In genomic region chr3:52518723-52519444, GRCh38 we compare ENCODE assay signal across 12 cellular contexts. TPM values are rescaled to one million over a fixed set of nuclear protein-coding genes. Genes with fewer than 3 reads are reported as not detected.
DNase-seq lines count a peak whose midpoint lies in the region; ATAC-seq and TF ChIP-seq lines count a peak whose summit lies in the region.
"Had no signal": no experiment of that assay in that cellular context is flagged by ENCODE, and none has a peak within 500 bp of the region (broad histone marks: within the 10 kb centered on the region; RNA-seq: fewer than 3 reads in every experiment).

No MANE protein-coding gene starts in this region.

- no peak for ATAC-seq in activated CD8-positive, alpha-beta T cell treated with anti-CD3 and anti-CD28 coated beads for 36 hours
- no peak for ATAC-seq in naive thymus-derived CD8-positive, alpha-beta T cell
- no peak for ATAC-seq in activated CD4-positive, alpha-beta T cell treated with anti-CD3 and anti-CD28 coated beads for 36 hours

- H3K9me3 Mint-ChIP-seq in activated CD8-positive, alpha-beta T cell treated with anti-CD3 and anti-CD28 coated beads for 36 hours: no peaks in the 10 kb centered on the region
- H3K9me3 Mint-ChIP-seq in naive thymus-derived CD8-positive, alpha-beta T cell: no peaks in the 10 kb centered on the region
- no peaks in the 10 kb centered on the region for H3K9me3 Mint-ChIP-seq in activated CD4-positive, alpha-beta T cell treated with anti-CD3 and anti-CD28 coated beads for 36 hours (ENCODE audit: low read depth)
- H3K9me3 Mint-ChIP-seq: T-helper 2 cell treated with Interferon-gamma antibody and Interleukin-4, amounts not matched to agents 5 μg/mL and 100 μg/mL, for 36 hours; type B pancreatic cell had no signal

- 41 to 56% (median 43%) methylated on average over 21 to 50 of the region's 50 CpGs for WGBS in stomach, 5 donors

- no peak for TF ChIP-seq CTCF in coronary artery (IDR thresholded peaks at IDR 0.05)
- TF ChIP-seq CTCF in stomach (IDR thresholded peaks at IDR 0.05): no peak
- no peak for TF ChIP-seq CTCF in activated CD8-positive, alpha-beta T cell treated with anti-CD3 and anti-CD28 coated beads for 36 hours (IDR thresholded peaks at IDR 0.05)

- no peaks in the 10 kb centered on the region for H3K4me1 Mint-ChIP-seq in activated CD8-positive, alpha-beta T cell treated with anti-CD3 and anti-CD28 coated beads for 36 hours (ENCODE audit: low read depth)
- no peaks in the 10 kb centered on the region for H3K4me1 Mint-ChIP-seq in naive thymus-derived CD8-positive, alpha-beta T cell
- no peaks in the 10 kb centered on the region for H3K4me1 Mint-ChIP-seq in activated CD4-positive, alpha-beta T cell treated with anti-CD3 and anti-CD28 coated beads for 36 hours

- TF ChIP-seq EP300 in stomach (IDR thresholded peaks at IDR 0.05): no peak

- no peak overlapping the region for H3K4me3 Mint-ChIP-seq in activated CD8-positive, alpha-beta T cell treated with anti-CD3 and anti-CD28 coated beads for 36 hours
- peak overlapping the region in 1 of 10 donors; percentile 41 for H3K4me3 Mint-ChIP-seq in naive thymus-derived CD8-positive, alpha-beta T cell
- H3K4me3 Mint-ChIP-seq in activated CD4-positive, alpha-beta T cell treated with anti-CD3 and anti-CD28 coated beads for 36 hours: no peak overlapping the region
- H3K4me3 Mint-ChIP-seq: T-helper 2 cell treated with Interferon-gamma antibody and Interleukin-4, amounts not matched to agents 5 μg/mL and 100 μg/mL, for 36 hours; type B pancreatic cell had no signal

- POLR2A ChIA-PET in activated CD8-positive, alpha-beta T cell treated with anti-CD3 and anti-CD28 coated beads for 36 hours (lab: Charles Lee): interaction anchor here (1.2 kb wide), 2 partner anchors 10 to 36 kb away, joined by 3 to 4 read pairs; no protein-coding TSS in a partner anchor
- POLR2A ChIA-PET in naive thymus-derived CD8-positive, alpha-beta T cell (lab: Charles Lee): interaction anchor here (1.4 kb wide), 1 partner anchor 11 kb away, joined by 3 read pairs; no protein-coding TSS in a partner anchor
- POLR2A ChIA-PET in activated CD4-positive, alpha-beta T cell treated with anti-CD3 and anti-CD28 coated beads for 36 hours (lab: Charles Lee): no interaction called here

- no peaks in the 10 kb centered on the region for H3K9me3 ChIP-seq in stomach

- H3K36me3 ChIP-seq in H7 (replicated peaks; ENCODE audit: control insufficient read depth, insufficient read depth, low read length) (peaks cover under 1% of the 10 kb centered on the region), stomach (peaks cover 0 to 52% (median 18%) of the 10 kb centered on the region in 4 donors)

- DNase-seq in H7 (peak; percentile 99), coronary artery (ENCODE audit: low spot score) (no peak), iPS-NIHi7 (ENCODE audit: extremely low spot score) (peak; percentile 94), stomach (peak; percentile 58), hippocampal formation (lab: John Stamatoyannopoulos, UW) (no peak)
- DNase-seq in activated CD8-positive, alpha-beta T cell treated with anti-CD3 and anti-CD28 coated beads for 36 hours: no peak
- DNase-seq in naive thymus-derived CD8-positive, alpha-beta T cell: no peak
- no peak for DNase-seq in activated CD4-positive, alpha-beta T cell treated with anti-CD3 and anti-CD28 coated beads for 36 hours
- DNase-seq: islet precursor cell, NCI-H1436 treated with DMSO at 0.1 percent for 48 hours had no signal

- H3K27me3 Mint-ChIP-seq in activated CD8-positive, alpha-beta T cell treated with anti-CD3 and anti-CD28 coated beads for 36 hours: no peaks in the 10 kb centered on the region
- no peaks in the 10 kb centered on the region for H3K27me3 Mint-ChIP-seq in naive thymus-derived CD8-positive, alpha-beta T cell
- no peaks in the 10 kb centered on the region for H3K27me3 Mint-ChIP-seq in activated CD4-positive, alpha-beta T cell treated with anti-CD3 and anti-CD28 coated beads for 36 hours

- H3K4me3 ChIP-seq in H7 (ENCODE audit: insufficient read depth, low read depth, low read length): peak overlapping the region; percentile 45
- H3K4me3 ChIP-seq in coronary artery: peak overlapping the region; percentile 65
- H3K4me3 ChIP-seq in stomach: peak overlapping the region; percentile 28 to 51 (median 36)

- no peak for TF ChIP-seq POLR2A in stomach (IDR thresholded peaks at IDR 0.05)

- no peaks in the 10 kb centered on the region for H3K36me3 Mint-ChIP-seq in activated CD8-positive, alpha-beta T cell treated with anti-CD3 and anti-CD28 coated beads for 36 hours (ENCODE audit: low read depth)
- H3K36me3 Mint-ChIP-seq in naive thymus-derived CD8-positive, alpha-beta T cell: no peaks in the 10 kb centered on the region
- H3K36me3 Mint-ChIP-seq in activated CD4-positive, alpha-beta T cell treated with anti-CD3 and anti-CD28 coated beads for 36 hours (ENCODE audit: low read depth): no peaks in the 10 kb centered on the region

- H3K27me3 ChIP-seq in H7 (ENCODE audit: control insufficient read depth, insufficient read depth, low read length) (peaks cover 5% of the 10 kb centered on the region), stomach (no peaks in the 10 kb centered on the region)

- H3K27ac ChIP-seq in coronary artery (no peak overlapping the region), stomach (no peak overlapping the region)

- CTCF ChIA-PET in activated CD8-positive, alpha-beta T cell treated with anti-CD3 and anti-CD28 coated beads for 36 hours (lab: Charles Lee): interaction anchor here (1.1 kb wide), 1 partner anchor 24 kb away, joined by 3 read pairs; the partner anchor contains the start of gene STAB1
- CTCF ChIA-PET in activated CD4-positive, alpha-beta T cell treated with anti-CD3 and anti-CD28 coated beads for 36 hours (lab: Charles Lee): no interaction called here

- no peak overlapping the region for H3K27ac Mint-ChIP-seq in activated CD8-positive, alpha-beta T cell treated with anti-CD3 and anti-CD28 coated beads for 36 hours
- H3K27ac Mint-ChIP-seq in naive thymus-derived CD8-positive, alpha-beta T cell: no peak overlapping the region
- H3K27ac Mint-ChIP-seq in activated CD4-positive, alpha-beta T cell treated with anti-CD3 and anti-CD28 coated beads for 36 hours: no peak overlapping the region
- H3K27ac Mint-ChIP-seq: T-helper 2 cell treated with Interferon-gamma antibody and Interleukin-4, amounts not matched to agents 5 μg/mL and 100 μg/mL, for 36 hours; type B pancreatic cell had no signal

- intact Hi-C loops in stomach (cut with DNase I; ENCODE audit: low total_unique reads): no loop called here
- intact Hi-C loops in activated CD8-positive, alpha-beta T cell treated with anti-CD3 and anti-CD28 coated beads for 36 hours (cut with micrococcal nuclease): no loop called here
- intact Hi-C loops in activated CD4-positive, alpha-beta T cell treated with anti-CD3 and anti-CD28 coated beads for 36 hours (cut with DNase I, micrococcal nuclease): no loop called here

- peaks cover 0 to 10% (median 7%) of the 10 kb centered on the region in 4 donors for H3K4me1 ChIP-seq in stomach

RNA-seq across cellular contexts. Expression of gene NT5DC2, which starts 14.8 kb away (rescaled TPM):
- total RNA-seq in H7 (2014; rRNA removed; shearing (Covaris generic)): 302 and 311 TPM in 2 replicates
- 10 to 100 TPM in 4 of 5 donors, 1 to 10 TPM in 1; 4.6 to 26.8 (median 19.5) TPM for total RNA-seq in stomach
- polyA plus RNA-seq in stomach: 10 to 100 TPM; 15.6 to 56.2 (median 27.7) TPM
- total RNA-seq in activated CD8-positive, alpha-beta T cell treated with anti-CD3 and anti-CD28 coated beads for 36 hours: 10 to 100 TPM; 53.8 to 61.7 TPM
- total RNA-seq in naive thymus-derived CD8-positive, alpha-beta T cell: 1 to 10 TPM; 2.3 to 3.5 TPM
- under 1 TPM in 2 of 3 donors, not detected in 1; 0.28 to 0.34 TPM for polyA plus RNA-seq in naive thymus-derived CD8-positive, alpha-beta T cell
- 10 to 100 TPM; 35.6 to 59.1 TPM for total RNA-seq in activated CD4-positive, alpha-beta T cell treated with anti-CD3 and anti-CD28 coated beads for 36 hours

RNA-seq across cellular contexts. Expression of gene UQCC5, which starts 17.5 kb away (rescaled TPM):
- 17.0 and 21.5 TPM in 2 replicates for total RNA-seq in H7 (2014; rRNA removed; shearing (Covaris generic))
- total RNA-seq in stomach: 10 to 100 TPM in 1 of 5 donors, 1 to 10 TPM in 2, not detected in 2; 1.3 to 26.3 (median 2.8) TPM
- 10 to 100 TPM; 22.7 to 58.5 (median 25.3) TPM for polyA plus RNA-seq in stomach
- 10 to 100 TPM; 14.0 to 20.5 TPM for total RNA-seq in activated CD8-positive, alpha-beta T cell treated with anti-CD3 and anti-CD28 coated beads for 36 hours
- total RNA-seq in naive thymus-derived CD8-positive, alpha-beta T cell: 10 to 100 TPM in 1 of 2 experiments, 1 to 10 TPM in 1; 9.7 to 13.4 TPM
- polyA plus RNA-seq in naive thymus-derived CD8-positive, alpha-beta T cell: 10 to 100 TPM; 29.1 to 35.1 (median 29.4) TPM
- 10 to 100 TPM; 12.0 to 12.7 TPM for total RNA-seq in activated CD4-positive, alpha-beta T cell treated with anti-CD3 and anti-CD28 coated beads for 36 hours

RNA-seq across cellular contexts. Expression of gene STAB1, which starts 23.7 kb away (rescaled TPM):
- total RNA-seq in H7 (2014; rRNA removed; shearing (Covaris generic)): 0.52 and 1.3 TPM in 2 replicates
- total RNA-seq in stomach: 100 to 1,000 TPM in 2 of 5 donors, 10 to 100 TPM in 3; 51.6 to 295 (median 79.9) TPM
- polyA plus RNA-seq in stomach: 10 to 100 TPM; 33.7 to 55.3 (median 48.6) TPM
- total RNA-seq in activated CD8-positive, alpha-beta T cell treated with anti-CD3 and anti-CD28 coated beads for 36 hours: under 1 TPM; 0.09 to 0.20 TPM
- 1 to 10 TPM; 6.1 to 9.8 TPM for total RNA-seq in naive thymus-derived CD8-positive, alpha-beta T cell
- polyA plus RNA-seq in naive thymus-derived CD8-positive, alpha-beta T cell: not detected
- total RNA-seq in activated CD4-positive, alpha-beta T cell treated with anti-CD3 and anti-CD28 coated beads for 36 hours: under 1 TPM; 0.09 to 0.14 TPM

Comparison
In these comparisons a context has a peak if more than half of its experiments do, and no peak if none do; other contexts are left out.
1. DNase-seq: peak in H7 (single experiment), iPS-NIHi7 (single experiment) and stomach (single experiment); none in coronary artery (single experiment), activated CD8-positive, alpha-beta T cell treated with anti-CD3 and anti-CD28 coated beads for 36 hours (single experiment), hippocampal formation (0 of 2), naive thymus-derived CD8-positive, alpha-beta T cell (0 of 10) and activated CD4-positive, alpha-beta T cell treated with anti-CD3 and anti-CD28 coated beads for 36 hours (single experiment).
2. RNA of gene STAB1, which starts 23.7 kb away (total RNA-seq): 51.6 to 295 TPM in stomach; 6.1 to 9.8 TPM in naive thymus-derived CD8-positive, alpha-beta T cell, 0.52 to 1.3 TPM in H7, 0.09 to 0.20 TPM in activated CD8-positive, alpha-beta T cell treated with anti-CD3 and anti-CD28 coated beads for 36 hours and 0.09 to 0.14 TPM in activated CD4-positive, alpha-beta T cell treated with anti-CD3 and anti-CD28 coated beads for 36 hours; every median in the first group is over 4 times any median in the second.
3. Peak in every context shown above with its lines, with median percentiles within 50 percentile points of each other: H3K4me3 ChIP-seq.